8 cellular contexts compared by ENCODE assay signal in the genomic region with DNA sequence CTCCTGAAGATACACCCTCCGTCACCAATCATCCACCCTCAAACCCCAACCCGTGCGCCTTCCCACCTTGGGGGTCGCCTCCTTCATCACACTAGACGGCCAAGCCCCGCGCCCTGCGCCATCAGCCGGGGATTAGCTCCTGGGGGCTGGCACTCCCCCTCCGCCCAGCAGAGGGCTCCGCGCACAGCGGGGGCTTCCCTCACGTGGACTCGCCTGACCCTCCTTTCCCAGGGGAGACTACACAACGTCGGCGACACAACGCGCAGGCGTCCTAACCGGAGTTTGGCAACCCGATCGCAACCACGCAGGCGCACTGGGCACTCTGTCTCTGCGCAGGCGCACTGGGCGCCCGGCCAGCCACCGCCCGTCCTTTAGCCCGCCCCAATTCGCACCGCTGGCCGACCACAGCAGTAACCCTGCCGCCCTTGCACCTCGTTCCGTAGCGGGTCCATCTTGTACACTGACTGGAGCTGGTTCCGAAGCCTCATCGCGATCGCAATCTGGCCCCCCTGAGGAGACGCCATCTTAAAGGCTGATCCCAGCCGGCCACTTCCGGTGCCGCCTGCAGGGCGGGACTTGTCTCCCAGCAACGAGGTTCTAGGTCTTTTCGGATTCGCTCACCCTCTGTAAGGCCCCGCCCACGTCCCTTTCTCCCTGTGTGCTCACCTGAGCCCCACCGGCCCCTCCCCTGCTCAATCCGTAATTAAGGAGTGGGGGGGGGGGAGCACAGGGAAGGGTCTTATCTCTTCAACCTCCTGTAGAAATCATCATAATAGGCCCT. TPM values are rescaled to one million over a fixed set of nuclear protein-coding genes. Genes with fewer than 3 reads are reported as not detected.
DNase-seq lines count a peak whose midpoint lies in the region; ATAC-seq, FAIRE-seq and TF ChIP-seq lines count a peak whose summit lies in the region.

A gene (minus strand): TSS at position 551 of the 781 bp plus-strand sequence. CDS start 27 bp downstream, at position 524.

- intact Hi-C loops in kidney (cut with DNase I), result no loop called here

- DNase-seq in Ammon's horn (ENCODE audit: low spot score) (peak; percentile 99), NCI-H460 (ENCODE audit: extremely low read depth, low read depth) (peak; percentile 98), cerebellar nuclear complex (lab: John Stamatoyannopoulos, UW) (peak; percentile 82 to 95), kidney (peak; percentile 100)
- peak; percentile 99 for DNase-seq in activated CD4-positive, CD25-positive, alpha-beta regulatory T cell treated with anti-CD3 and anti-CD28 coated beads, Interleukin-2, amount 50 U/mL, for 72 hours
- peak; percentile 100 for DNase-seq in stimulated activated CD4-positive, alpha-beta T cell treated with anti-CD3 and anti-CD28 coated beads, Interleukin-15, amount 100 ng/mL, for 24 hours

- H3K4me3 ChIP-seq in kidney (ENCODE audit: low read length in 2 of 2), result peak within 1 kb of the TSS; percentile 87 to 96

- ATAC-seq in GM19043 (IDR thresholded peaks at IDR 0.05; ENCODE audit: low read depth, unreplicated experiment), result peak; percentile 85
- peak; percentile 88 for ATAC-seq in HG03378 (IDR thresholded peaks at IDR 0.05; ENCODE audit: unreplicated experiment)

- TF ChIP-seq CTCF in kidney (IDR thresholded peaks at IDR 0.05; ENCODE audit: borderline replicate concordance, extremely low read depth, insufficient read depth), result peak; percentile 24

- peak within 1 kb of the TSS; percentile 100 for H3K27ac ChIP-seq in kidney (ENCODE audit: low read depth in 2 of 2, low read length in 2 of 2)

- H3K9ac ChIP-seq in kidney (ENCODE audit: low read length in 2 of 2), result peak within 1 kb of the TSS; percentile 90 to 97

- H3K9me3 ChIP-seq in kidney (ENCODE audit: control insufficient read depth in 1 of 2, low read length in 2 of 2), result no peaks in the 10 kb centered on the region

- no peak for FAIRE-seq in kidney (lab: Jason Lieb, UNC)

- H3K4me1 ChIP-seq in kidney (ENCODE audit: control insufficient read depth in 1 of 2, insufficient read depth in 1 of 2, low read depth in 1 of 2, low read length in 2 of 2), result peaks cover 12 to 19% of the 10 kb centered on the region in 2 donors

- H3K36me3 ChIP-seq in kidney (ENCODE audit: control insufficient read depth in 1 of 2, insufficient read depth in 2 of 2, low read length in 2 of 2), result peaks cover 3 to 17% of the 10 kb centered on the region in 2 donors

RNA-seq across cellular contexts. Expression of the gene that starts here (rescaled TPM):
- 51.1 and 56.9 TPM in 2 replicates for total RNA-seq in NCI-H460 (2014; rRNA removed; shearing (Covaris generic))
- 42.5 and 64.5 TPM in 2 replicates for polyA plus RNA-seq in NCI-H460 (2014; cell fraction: nucleus; rRNA removed)
- 20.7 TPM for total RNA-seq in kidney
- 20.1 TPM for polyA plus RNA-seq in kidney (ENCODE audit: insufficient read depth, low read depth, low replicate concordance)

Comparison
In these comparisons a context has a peak if more than half of its experiments do, and no peak if none do; other contexts are left out.
1. Peak in every context shown above with its lines: DNase-seq, ATAC-seq, H3K4me3 ChIP-seq and H3K27ac ChIP-seq.